In genomic region chr1:45687014-45687752, GRCh38 we compare ENCODE assay signal across 8 cellular contexts. TPM values are rescaled to one million over a fixed set of nuclear protein-coding genes. Genes with fewer than 3 reads are reported as not detected.
A peak's percentile ranks its signal among the peaks of the same experiment; 100 is the strongest.
DNase-seq lines count a peak whose midpoint lies in the region; ATAC-seq and TF ChIP-seq lines count a peak whose summit lies in the region.

No MANE protein-coding gene starts in this region.

- CTCF ChIA-PET in BJ (lab: Yijun Ruan, JAX): no interaction called here

- H3K4me3 ChIP-seq in BJ (ENCODE audit: low read depth, low read length): peak overlapping the region; percentile 93

- no peaks in the 10 kb centered on the region; the same call in 1 of the 2 replicates for H3K36me3 ChIP-seq in BJ (ENCODE audit: control insufficient read depth, insufficient read depth, low read length)

- H3K27me3 ChIP-seq in BJ (ENCODE audit: control insufficient read depth, insufficient read depth, low read length): no peaks in the 10 kb centered on the region

- peak overlapping the region; percentile 97 for H3K27ac ChIP-seq in cingulate gyrus (ENCODE audit: low read depth, low read length)

- peak; percentile 96 for DNase-seq in BJ (ENCODE audit: low read depth)
- DNase-seq in GM19240 (ENCODE audit: insufficient read length, low spot score): peak; percentile 69
- peak; percentile 94 to 99 for DNase-seq in NCI-H524 (lab: John Stamatoyannopoulos, UW)
- DNase-seq in activated CD4-positive, alpha-beta T cell treated with anti-CD3 and anti-CD28 coated beads for 4 hours: peak; percentile 95 to 96
- DNase-seq in kidney glomerular epithelial cell (lab: John Stamatoyannopoulos, UW): peak; percentile 98
- DNase-seq in stimulated activated CD4-positive, alpha-beta T cell treated with anti-CD3 and anti-CD28 coated beads, Interleukin-1b, Interleukin-23, amount 100 ng/mL, for 1 hour (ENCODE audit: low read depth in 2 of 2): peak; percentile 86 to 94

- ATAC-seq in HG03457 (IDR thresholded peaks at IDR 0.05; ENCODE audit: unreplicated experiment): peak; percentile 56

- no peak for TF ChIP-seq CTCF in BJ (IDR thresholded peaks at IDR 0.05; ENCODE audit: insufficient read depth, low read depth, low read length)

- POLR2A ChIA-PET in BJ (lab: Charles Lee): no interaction called here

RNA-seq across cellular contexts. Expression of gene TMEM69, which starts 0.8 kb away (rescaled TPM):
- polyA plus RNA-seq in BJ (2011; rRNA removed): 37.9 and 62.6 TPM in 2 replicates
- 12.4 and 22.2 TPM in 2 replicates for polyA minus RNA-seq in BJ (2011; rRNA and poly(A)+ RNA removed)

RNA-seq across cellular contexts. Expression of gene GPBP1L1, which starts 0.8 kb away (rescaled TPM):
- 42.8 and 62.1 TPM in 2 replicates for polyA plus RNA-seq in BJ (2011; rRNA removed)
- polyA minus RNA-seq in BJ (2011; rRNA and poly(A)+ RNA removed): 45.5 and 80.9 TPM in 2 replicates

Comparison
In these comparisons a context has a peak if more than half of its experiments do, and no peak if none do; other contexts are left out.
1. Peak in every context shown above with its lines: DNase-seq, ATAC-seq, H3K4me3 ChIP-seq and H3K27ac ChIP-seq.